Comparison of ENCODE assay signal across 9 cellular contexts in genomic region chr7:7180725-7181428, GRCh38. TPM values are rescaled to one million over a fixed set of nuclear protein-coding genes. Genes with fewer than 3 reads are reported as not detected.
DNase-seq lines count a peak whose midpoint lies in the region; ATAC-seq lines count a peak whose summit lies in the region.
"Had no signal": no experiment of that assay in that cellular context is flagged by ENCODE, and none has a peak within 500 bp of the region (broad histone marks: within the 10 kb centered on the region; RNA-seq: fewer than 3 reads in every experiment).

No MANE protein-coding gene starts in this region.

- H3K9me3 Mint-ChIP-seq in activated T-cell treated with anti-CD3 and anti-CD28 coated beads, Interleukin-2, amount 50 U/mL, for 4 hours, result no peaks in the 10 kb centered on the region
- H3K9me3 Mint-ChIP-seq in activated naive CD8-positive, alpha-beta T cell treated with anti-CD3 and anti-CD28 coated beads for 36 hours, result no peaks in the 10 kb centered on the region
- no peaks in the 10 kb centered on the region for H3K9me3 Mint-ChIP-seq in memory B cell

- no peak for DNase-seq in activated T-cell treated with anti-CD3 and anti-CD28 coated beads, Interleukin-2, amount 50 U/mL, for 4 hours
- no peak for DNase-seq in activated T-cell treated with anti-CD3 and anti-CD28 coated beads, Interleukin-2, amount 50 U/mL, for 48 hours
- DNase-seq in activated naive CD8-positive, alpha-beta T cell treated with anti-CD3 and anti-CD28 coated beads for 36 hours, result no peak
- DNase-seq in memory B cell (ENCODE audit: low spot score in 2 of 2) (no peak), HuH-7.5 (ENCODE audit: low spot score) (no peak), pons (ENCODE audit: low spot score) (no peak)
- DNase-seq: NCI-H187 had no signal

- H3K4me1 ChIP-seq in thymus (ENCODE audit: control insufficient read depth, insufficient read depth, low read length), result peaks cover 11% of the 10 kb centered on the region

- no peaks in the 10 kb centered on the region for H3K9me3 ChIP-seq in thymus (ENCODE audit: control insufficient read depth)

- ATAC-seq in activated T-cell treated with anti-CD3 and anti-CD28 coated beads, Interleukin-2, amount 50 U/mL, for 4 hours, result no peak
- no peak for ATAC-seq in memory B cell (ENCODE audit: low read depth)
- no peak for ATAC-seq in HG02588 (IDR thresholded peaks at IDR 0.05; ENCODE audit: unreplicated experiment)

- H3K4me3 ChIP-seq in thymus (ENCODE audit: low read length), result no peak overlapping the region

- 96% methylated on average over 8 of the region's 8 CpGs for WGBS in thymus

- no peaks in the 10 kb centered on the region for H3K36me3 Mint-ChIP-seq in activated T-cell treated with anti-CD3 and anti-CD28 coated beads, Interleukin-2, amount 50 U/mL, for 4 hours (ENCODE audit: insufficient read depth)
- peaks cover 7% of the 10 kb centered on the region for H3K36me3 Mint-ChIP-seq in activated naive CD8-positive, alpha-beta T cell treated with anti-CD3 and anti-CD28 coated beads for 36 hours
- peaks cover 10% of the 10 kb centered on the region for H3K36me3 Mint-ChIP-seq in memory B cell

- H3K27ac ChIP-seq in thymus (ENCODE audit: low read depth), result peak overlapping the region; percentile 58

- H3K27me3 ChIP-seq in thymus (ENCODE audit: control insufficient read depth, insufficient read depth), result no peaks in the 10 kb centered on the region

- no peaks in the 10 kb centered on the region for H3K36me3 ChIP-seq in thymus (ENCODE audit: control insufficient read depth, insufficient read depth)

- H3K27ac Mint-ChIP-seq in activated naive CD8-positive, alpha-beta T cell treated with anti-CD3 and anti-CD28 coated beads for 36 hours, result peak overlapping the region; percentile 97
- peak overlapping the region; percentile 98 for H3K27ac Mint-ChIP-seq in memory B cell

- peak overlapping the region; percentile 87 for H3K4me3 Mint-ChIP-seq in activated T-cell treated with anti-CD3 and anti-CD28 coated beads, Interleukin-2, amount 50 U/mL, for 4 hours
- peak overlapping the region; percentile 88 for H3K4me3 Mint-ChIP-seq in activated naive CD8-positive, alpha-beta T cell treated with anti-CD3 and anti-CD28 coated beads for 36 hours
- H3K4me3 Mint-ChIP-seq in memory B cell, result peak overlapping the region; percentile 93

- H3K27me3 Mint-ChIP-seq in activated T-cell treated with anti-CD3 and anti-CD28 coated beads, Interleukin-2, amount 50 U/mL, for 4 hours (ENCODE audit: low read depth), result no peaks in the 10 kb centered on the region
- H3K27me3 Mint-ChIP-seq in activated naive CD8-positive, alpha-beta T cell treated with anti-CD3 and anti-CD28 coated beads for 36 hours, result no peaks in the 10 kb centered on the region
- H3K27me3 Mint-ChIP-seq in memory B cell, result no peaks in the 10 kb centered on the region

- H3K4me1 Mint-ChIP-seq in activated T-cell treated with anti-CD3 and anti-CD28 coated beads, Interleukin-2, amount 50 U/mL, for 4 hours (ENCODE audit: low read depth), result peaks cover 20% of the 10 kb centered on the region
- H3K4me1 Mint-ChIP-seq in activated naive CD8-positive, alpha-beta T cell treated with anti-CD3 and anti-CD28 coated beads for 36 hours, result peaks cover 17% of the 10 kb centered on the region
- H3K4me1 Mint-ChIP-seq in memory B cell, result peaks cover 29% of the 10 kb centered on the region

RNA-seq across cellular contexts. Expression of gene C1GALT1, which starts 1.5 kb away (rescaled TPM):
- 10 to 100 TPM; 39.7 to 42.0 (median 40.4) TPM for total RNA-seq in activated T-cell treated with anti-CD3 and anti-CD28 coated beads, Interleukin-2, amount 50 U/mL, for 4 hours
- total RNA-seq in activated naive CD8-positive, alpha-beta T cell treated with anti-CD3 and anti-CD28 coated beads for 36 hours, result 10 to 100 TPM; 40.9 to 41.9 TPM
- polyA plus RNA-seq in thymus, result 12.7 TPM
